ENCODE assay signal across 10 cellular contexts in genomic region chr10:29209830-29210229, GRCh38.
"Had no signal": no experiment of that assay in that cellular context is flagged by ENCODE, and none has a peak within 500 bp of the region (broad histone marks: within the 10 kb centered on the region; RNA-seq: fewer than 3 reads in every experiment).

No MANE protein-coding gene starts in this region.

- H3K36me3 Mint-ChIP-seq: IgD-negative memory B cell had no signal

- DNase-seq: GM23248, H9, HCEC 1CT, HFFc6, KBM-7 had no signal

- H3K27me3 Mint-ChIP-seq: IgD-negative memory B cell had no signal

- H3K9ac ChIP-seq: GM23248, KMS-11 had no signal

- H3K27ac ChIP-seq: GM23248, KMS-11 had no signal

- H3K27ac Mint-ChIP-seq: H9, HFFc6, IgD-negative memory B cell had no signal

- H3K4me2 ChIP-seq: KMS-11 had no signal

- H2AFZ ChIP-seq: GM23248 had no signal

- H3K4me3 ChIP-seq: GM23248 had no signal

- H3K4me3 Mint-ChIP-seq: H9, HFFc6, IgD-negative memory B cell had no signal

- FAIRE-seq: H1, H54, HTR-8/SVneo had no signal
